In the genomic region with DNA sequence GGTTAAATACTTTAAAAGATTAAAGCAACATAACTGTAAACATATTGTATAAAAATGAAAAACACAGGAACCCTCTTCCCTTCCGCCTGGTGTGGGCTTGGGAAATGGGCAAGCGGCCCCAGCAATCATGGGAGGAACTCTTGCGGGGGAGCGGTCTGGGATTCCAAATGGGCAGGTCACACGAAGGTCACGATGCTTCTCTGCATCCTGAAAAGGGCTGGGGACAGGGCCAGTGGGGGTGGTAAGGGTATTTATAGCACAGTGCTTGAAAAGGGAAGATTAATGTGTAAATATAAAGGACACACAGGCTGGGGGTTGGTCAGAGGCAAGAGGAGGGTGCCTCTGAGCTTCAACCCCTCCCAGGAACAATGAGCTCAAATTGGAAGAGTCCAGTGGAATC, we compare ENCODE assay signal across 21 cellular contexts. TPM values are rescaled to one million over a fixed set of nuclear protein-coding genes. Genes with fewer than 3 reads are reported as not detected.
DNase-seq lines count a peak whose midpoint lies in the region; ATAC-seq and TF ChIP-seq lines count a peak whose summit lies in the region.
"Had no signal": no experiment of that assay in that cellular context is flagged by ENCODE, and none has a peak within 500 bp of the region (broad histone marks: within the 10 kb centered on the region; RNA-seq: fewer than 3 reads in every experiment).

No MANE protein-coding gene starts in this region.

- no peaks in the 10 kb centered on the region for H3K27me3 Mint-ChIP-seq in nephron (ENCODE audit: low read depth)
- H3K27me3 Mint-ChIP-seq: T-cell had no signal

- peak overlapping the region; percentile 80 to 92 (median 87) for H3K27ac Mint-ChIP-seq in nephron

- ATAC-seq in HG02938 (IDR thresholded peaks at IDR 0.05; ENCODE audit: unreplicated experiment) (no peak), HG02571 (IDR thresholded peaks at IDR 0.05; ENCODE audit: unreplicated experiment) (no peak)
- ATAC-seq: mucosa of descending colon, PC-3, psoas muscle, T-cell had no signal

- peaks cover 37% of the 10 kb centered on the region for H3K4me1 Mint-ChIP-seq in nephron

- H3K4me3 Mint-ChIP-seq in nephron: peak overlapping the region; percentile 27 to 59 (median 33)
- H3K4me3 Mint-ChIP-seq: T-cell had no signal

- DNase-seq in AG08396 (ENCODE audit: low spot score): peak; percentile 14
- DNase-seq in RPMI7951 (ENCODE audit: low read depth): peak; percentile 94
- DNase-seq in fibroblast of villous mesenchyme (ENCODE audit: low read depth): peak; percentile 74
- DNase-seq in NCI-H1417 (lab: John Stamatoyannopoulos, UW): no peak
- DNase-seq in NCI-H1417 treated with DMSO at 0.1 percent for 48 hours (lab: John Stamatoyannopoulos, UW): no peak
- DNase-seq: activated CD4-positive, CD25-positive, alpha-beta regulatory T cell; activated naive CD4-positive, alpha-beta T cell treated with Interleukin-2 at 50 U/mL for 16 hours; islet precursor cell; KG1; mucosa of descending colon; NCI-H146; NCI-H446; PC-3; psoas muscle; stimulated activated CD4-positive, alpha-beta T cell treated with anti-CD3 and anti-CD28 coated beads, Interleukin-1b, Interleukin-23, amount 100 ng/mL, for 48 hours; T-cell; thyroid gland had no signal

- no peak overlapping the region for H3K4me3 ChIP-seq in fibroblast of villous mesenchyme (ENCODE audit: low read depth, low read length)
- H3K4me3 ChIP-seq: mucosa of descending colon, psoas muscle, thyroid gland had no signal

- TF ChIP-seq CTCF in fibroblast of villous mesenchyme (IDR thresholded peaks at IDR 0.05; ENCODE audit: insufficient read depth, low read depth, low read length): no peak
- TF ChIP-seq CTCF in nephron (IDR thresholded peaks at IDR 0.05; ENCODE audit: unreplicated experiment in 3 of 3): no peak

- H3K9me3 Mint-ChIP-seq in nephron: no peaks in the 10 kb centered on the region
- H3K9me3 Mint-ChIP-seq: T-cell had no signal

- peaks cover 34% of the 10 kb centered on the region for H3K36me3 Mint-ChIP-seq in nephron (ENCODE audit: low read depth)

RNA-seq across cellular contexts. Expression of a gene that starts 46.9 kb away (rescaled TPM):
- not detected in 2 replicates for total RNA-seq in RPMI7951 (2014; rRNA removed; shearing (Covaris generic))
- not detected in 2 replicates for total RNA-seq in fibroblast of villous mesenchyme
- total RNA-seq: breast epithelium, mucosa of descending colon, PC-3, psoas muscle, T-cell, thyroid gland had no signal

Comparison
In these comparisons a context has a peak if more than half of its experiments do, and no peak if none do; other contexts are left out.
1. DNase-seq: peak in AG08396 (single experiment), RPMI7951 (single experiment) and fibroblast of villous mesenchyme (single experiment); none in NCI-H1417 (0 of 3) and NCI-H1417 treated with DMSO at 0.1 percent for 48 hours (single experiment).